In genomic region chr11:58654079-58654907, GRCh38 we compare ENCODE assay signal across 8 cellular contexts. TPM values are rescaled to one million over a fixed set of nuclear protein-coding genes. Genes with fewer than 3 reads are reported as not detected.
A peak's percentile ranks its signal among the peaks of the same experiment; 100 is the strongest.
DNase-seq lines count a peak whose midpoint lies in the region; ATAC-seq lines count a peak whose summit lies in the region.

No MANE protein-coding gene starts in this region.

- peak; percentile 78 for DNase-seq in CD1c-positive myeloid dendritic cell (ENCODE audit: extremely low spot score)
- peak; percentile 27 for DNase-seq in NCI-H510A (lab: John Stamatoyannopoulos, UW)
- peak; percentile 71 to 75 for DNase-seq in activated CD4-positive, alpha-beta T cell treated with anti-CD3 and anti-CD28 coated beads, Interleukin-2, amount 50 U/mL, for 4 hours
- peak; percentile 82 for DNase-seq in ecto neural progenitor cell (ENCODE audit: low spot score)
- DNase-seq in lung microvascular endothelial cell (ENCODE audit: low read depth in 2 of 2), result peak; percentile 74 to 81
- DNase-seq in stimulated activated CD8-positive, alpha-beta memory T cell treated with anti-CD3 and anti-CD28 coated beads, Interleukin-15, amount 100 ng/mL, for 1 hour (ENCODE audit: low read depth), result peak; percentile 61

- ATAC-seq in GM19043 (IDR thresholded peaks at IDR 0.05; ENCODE audit: low read depth, unreplicated experiment) (peak; percentile 88), HG03196 (IDR thresholded peaks at IDR 0.05; ENCODE audit: unreplicated experiment) (peak; percentile 91)

RNA-seq across cellular contexts. Expression of gene CNTF, which starts 31.8 kb away (rescaled TPM):
- total RNA-seq in lung microvascular endothelial cell, result 0.99 and 1.1 TPM in 2 replicates

Comparison
In these comparisons a context has a peak if more than half of its experiments do, and no peak if none do; other contexts are left out.
1. Peak in every context shown above with its lines: DNase-seq and ATAC-seq.
2. DNase-seq: peak in every context shown above with its lines; median percentile 82 in ecto neural progenitor cell; 78 in CD1c-positive myeloid dendritic cell; 78 in lung microvascular endothelial cell; 73 in activated CD4-positive, alpha-beta T cell treated with anti-CD3 and anti-CD28 coated beads, Interleukin-2, amount 50 U/mL, for 4 hours; 61 in stimulated activated CD8-positive, alpha-beta memory T cell treated with anti-CD3 and anti-CD28 coated beads, Interleukin-15, amount 100 ng/mL, for 1 hour; 27 in NCI-H510A.